19 cellular contexts compared by ENCODE assay signal in the genomic region with DNA sequence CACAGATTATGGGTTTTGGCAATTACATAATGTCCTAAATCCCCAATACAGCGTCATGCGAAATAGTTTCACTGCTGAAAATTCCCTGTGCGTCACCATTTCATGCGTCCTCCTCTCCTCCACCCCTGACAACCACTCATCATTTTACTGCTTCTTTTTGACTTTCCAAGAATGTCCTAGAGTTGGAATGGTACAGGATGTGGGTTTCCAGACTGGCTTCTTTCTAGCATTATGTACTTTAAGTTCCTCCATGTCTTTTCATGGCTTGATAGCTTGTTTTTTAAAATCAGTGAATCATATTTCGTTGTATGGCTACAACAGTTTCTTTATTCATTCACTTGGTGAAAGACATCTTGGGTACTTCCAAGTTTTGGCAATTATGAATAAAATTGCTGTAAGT.
"Had no signal": no experiment of that assay in that cellular context is flagged by ENCODE, and none has a peak within 500 bp of the region (broad histone marks: within the 10 kb centered on the region; RNA-seq: fewer than 3 reads in every experiment).

No MANE protein-coding gene starts in this region.

- H3K27ac ChIP-seq: lower lobe of right lung, neural progenitor cell, sigmoid colon, upper lobe of right lung had no signal

- H3K4me1 ChIP-seq: lower lobe of right lung, neural progenitor cell, upper lobe of right lung had no signal

- H3K27me3 ChIP-seq: neural progenitor cell, sigmoid colon, upper lobe of right lung had no signal

- DNase-seq: activated B cell treated with CpG ODN at 0.5 μM for 24 hours; activated CD4-positive, alpha-beta T cell treated with anti-CD3 and anti-CD28 coated beads for 36 hours; activated CD4-positive, alpha-beta T cell treated with anti-CD3 and anti-CD28 coated beads, Interleukin-2, amount 50 U/mL, for 4 hours; activated CD8-positive, alpha-beta memory T cell treated with anti-CD3 and anti-CD28 coated beads for 24 hours; activated CD8-positive, alpha-beta memory T cell treated with anti-CD3 and anti-CD28 coated beads, Interleukin-2, amount 50 U/mL, for 4 hours; activated naive CD4-positive, alpha-beta T cell treated with Interleukin-2 at 50 U/mL for 16 hours; activated T-cell treated with anti-CD3 and anti-CD28 coated beads, Interleukin-2, amount 50 U/mL, for 4 hours; aorta; dermis blood vessel endothelial cell; effector memory CD4-positive, alpha-beta T cell; lower lobe of right lung; naive thymus-derived CD8-positive, alpha-beta T cell; retina; sigmoid colon; stimulated activated CD4-positive, alpha-beta T cell treated with anti-CD3 and anti-CD28 coated beads, Interleukin-4, amount 100 ng/mL, for 24 hours; stimulated activated naive CD4-positive, alpha-beta T cell treated with Interleukin-2 at 50 U/mL for 16 hours; upper lobe of right lung had no signal

- ATAC-seq: activated CD4-positive, alpha-beta T cell treated with anti-CD3 and anti-CD28 coated beads for 36 hours; activated T-cell treated with anti-CD3 and anti-CD28 coated beads, Interleukin-2, amount 50 U/mL, for 4 hours; left lobe of liver; lower lobe of right lung; naive thymus-derived CD8-positive, alpha-beta T cell; upper lobe of right lung had no signal

- H3K4me2 ChIP-seq: neural progenitor cell had no signal

- H2AFZ ChIP-seq: neural progenitor cell had no signal

- H3K9me3 ChIP-seq: lower lobe of right lung, sigmoid colon, upper lobe of right lung had no signal

- H3K9ac ChIP-seq: neural progenitor cell had no signal

- H3K36me3 ChIP-seq: neural progenitor cell, upper lobe of right lung had no signal

- H3K4me3 ChIP-seq: lower lobe of right lung, neural progenitor cell, sigmoid colon, upper lobe of right lung had no signal
